Comparison of ENCODE assay signal across 18 cellular contexts in the genomic region with DNA sequence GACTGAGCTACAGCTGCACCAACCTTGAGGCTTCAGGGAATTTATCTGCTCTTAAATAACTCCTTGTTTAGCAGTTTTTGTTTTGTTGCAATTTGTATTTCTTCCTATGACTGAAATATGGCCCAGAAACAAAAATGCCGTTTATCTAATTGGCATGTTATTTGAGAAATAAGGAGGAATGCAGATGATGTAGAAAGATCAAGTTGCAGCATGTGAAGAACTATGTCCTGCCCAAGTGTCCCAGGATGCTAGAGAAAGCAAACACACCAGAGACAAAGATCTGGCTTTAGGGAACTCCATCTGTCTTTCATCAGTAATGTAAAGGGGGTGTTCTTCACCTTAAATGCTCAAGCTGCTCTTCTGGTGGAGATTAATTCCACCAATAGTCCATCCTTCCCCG. TPM values are rescaled to one million over a fixed set of nuclear protein-coding genes. Genes with fewer than 3 reads are reported as not detected.
DNase-seq lines count a peak whose midpoint lies in the region; ATAC-seq and TF ChIP-seq lines count a peak whose summit lies in the region.
"Had no signal": no experiment of that assay in that cellular context is flagged by ENCODE, and none has a peak within 500 bp of the region (broad histone marks: within the 10 kb centered on the region; RNA-seq: fewer than 3 reads in every experiment).

No MANE protein-coding gene starts in this region.

- H3K4me2 ChIP-seq in hepatocyte = no peak overlapping the region

- intact Hi-C loops in MCF 10A (cut with micrococcal nuclease) = no loop called here

- no peak for TF ChIP-seq CTCF in MCF 10A (IDR thresholded peaks at IDR 0.05; ENCODE audit: unreplicated experiment)
- TF ChIP-seq CTCF in hepatocyte (IDR thresholded peaks at IDR 0.05; ENCODE audit: poor library complexity) = no peak

- POLR2A ChIA-PET in MCF 10A (lab: Yijun Ruan, JAX) = interaction anchor here (0.7 to 7.3 kb wide), 4 partner anchors 12 to 29 kb away, joined by 3 to 63 read pairs (median 6); partner anchors contain the start of gene USP31
- POLR2A ChIA-PET in activated CD4-positive, alpha-beta T cell treated with anti-CD3 and anti-CD28 coated beads, Interleukin-2, amount 10 ng/mL, durations not matched to agents 7 days and 5 days (lab: Charles Lee) = no interaction called here

- no peak overlapping the region for H2AFZ ChIP-seq in hepatocyte

- H3K9me3 Mint-ChIP-seq in MCF 10A (ENCODE audit: unreplicated experiment) = no peaks in the 10 kb centered on the region
- peaks cover 2% of the 10 kb centered on the region for H3K9me3 Mint-ChIP-seq in activated CD4-positive, alpha-beta T cell treated with anti-CD3 and anti-CD28 coated beads, Interleukin-2, amount 10 ng/mL, durations not matched to agents 7 days and 5 days
- H3K9me3 Mint-ChIP-seq: natural killer cell had no signal

- no peaks in the 10 kb centered on the region for H3K36me3 Mint-ChIP-seq in MCF 10A (ENCODE audit: insufficient read depth, unreplicated experiment)
- no peaks in the 10 kb centered on the region for H3K36me3 Mint-ChIP-seq in activated CD4-positive, alpha-beta T cell treated with anti-CD3 and anti-CD28 coated beads, Interleukin-2, amount 10 ng/mL, durations not matched to agents 7 days and 5 days (ENCODE audit: low read depth)
- H3K36me3 Mint-ChIP-seq: natural killer cell had no signal

- peaks cover 49% of the 10 kb centered on the region for H3K79me2 ChIP-seq in hepatocyte

- no peak for ATAC-seq in HG02759 (IDR thresholded peaks at IDR 0.05; ENCODE audit: unreplicated experiment)
- ATAC-seq: HepG2, natural killer cell had no signal

- no peaks in the 10 kb centered on the region for H3K4me1 ChIP-seq in hepatocyte (ENCODE audit: insufficient read depth)
- no peaks in the 10 kb centered on the region for H3K4me1 ChIP-seq in urinary bladder (ENCODE audit: insufficient read depth)

- H3K27ac ChIP-seq in hepatocyte = peak overlapping the region; percentile 33
- H3K27ac ChIP-seq in urinary bladder (ENCODE audit: low read depth) = peak overlapping the region; percentile 35
- H3K27ac ChIP-seq: thyroid gland had no signal

- BruUV-seq in MCF 10A (replicated peaks; lab: Mats Ljungman, UMichigan) = no TSS peak

- no peak overlapping the region for H3K4me3 Mint-ChIP-seq in MCF 10A (ENCODE audit: unreplicated experiment)
- no peak overlapping the region for H3K4me3 Mint-ChIP-seq in activated CD4-positive, alpha-beta T cell treated with anti-CD3 and anti-CD28 coated beads, Interleukin-2, amount 10 ng/mL, durations not matched to agents 7 days and 5 days
- H3K4me3 Mint-ChIP-seq: natural killer cell had no signal

- peak overlapping the region; percentile 59 for H3K27ac Mint-ChIP-seq in MCF 10A (ENCODE audit: low read depth, unreplicated experiment)
- no peak overlapping the region for H3K27ac Mint-ChIP-seq in activated CD4-positive, alpha-beta T cell treated with anti-CD3 and anti-CD28 coated beads, Interleukin-2, amount 10 ng/mL, durations not matched to agents 7 days and 5 days
- H3K27ac Mint-ChIP-seq: natural killer cell had no signal

- H3K36me3 ChIP-seq in hepatocyte (replicated peaks; ENCODE audit: insufficient read depth, low read depth) (no peaks in the 10 kb centered on the region), urinary bladder (ENCODE audit: insufficient read depth) (no peaks in the 10 kb centered on the region)
- H3K36me3 ChIP-seq: spleen, thyroid gland had no signal

- H3K27me3 Mint-ChIP-seq in MCF 10A (ENCODE audit: insufficient read depth, unreplicated experiment) = no peaks in the 10 kb centered on the region
- no peaks in the 10 kb centered on the region for H3K27me3 Mint-ChIP-seq in activated CD4-positive, alpha-beta T cell treated with anti-CD3 and anti-CD28 coated beads, Interleukin-2, amount 10 ng/mL, durations not matched to agents 7 days and 5 days

- no peaks in the 10 kb centered on the region for H3K27me3 ChIP-seq in hepatocyte
- H3K27me3 ChIP-seq: spleen, thyroid gland had no signal

- H3K9me3 ChIP-seq in hepatocyte (ENCODE audit: low read depth) = no peaks in the 10 kb centered on the region
- H3K9me3 ChIP-seq: spleen, thyroid gland had no signal

- H3K4me3 ChIP-seq in hepatocyte = no peak overlapping the region
- H3K4me3 ChIP-seq in urinary bladder (ENCODE audit: low read depth, low read length) = no peak overlapping the region
- H3K4me3 ChIP-seq: spleen, thyroid gland had no signal

- CTCF ChIA-PET in MCF 10A (lab: Yijun Ruan, JAX) = interaction anchor here (0.6 kb wide), 1 partner anchor 35 kb away, joined by 3 read pairs; no protein-coding TSS in a partner anchor
- CTCF ChIA-PET in activated CD4-positive, alpha-beta T cell treated with anti-CD3 and anti-CD28 coated beads, Interleukin-2, amount 10 ng/mL, durations not matched to agents 7 days and 5 days (lab: Charles Lee) = interaction anchor here (0.9 kb wide), 1 partner anchor 45 kb away, joined by 3 read pairs; no protein-coding TSS in a partner anchor

- DNase-seq in NCI-H82 (lab: John Stamatoyannopoulos, UW) (peak; percentile 35), NCI-H82 treated with DMSO at 0.1 percent for 48 hours (lab: John Stamatoyannopoulos, UW; ENCODE audit: unreplicated experiment) (no peak), MCF 10A (ENCODE audit: unreplicated experiment) (peak; percentile 27), hepatocyte (ENCODE audit: low spot score) (no peak), NCI-H2081 (lab: John Stamatoyannopoulos, UW) (no peak)
- no peak for DNase-seq in activated CD4-positive, alpha-beta T cell treated with anti-CD3 and anti-CD28 coated beads, Interleukin-2, amount 10 ng/mL, durations not matched to agents 7 days and 5 days
- DNase-seq: 8988T; activated CD8-positive, alpha-beta memory T cell treated with anti-CD3 and anti-CD28 coated beads for 24 hours; activated gamma-delta T cell treated with Interleukin-2 at 50 U/mL for 16 hours; COR-L47; natural killer cell; NCI-H1092; NCI-H69; spleen; thyroid gland had no signal

- 49% methylated on average over 2 of the region's 2 CpGs for WGBS in hepatocyte (ENCODE audit: low lambda C conversion rate, missing lambda C conversion rate)
- WGBS in urinary bladder = 26% methylated on average over 2 of the region's 2 CpGs

- H3K4me1 Mint-ChIP-seq in MCF 10A (ENCODE audit: insufficient read depth, unreplicated experiment) = peaks cover 51% of the 10 kb centered on the region
- peaks cover 2% of the 10 kb centered on the region for H3K4me1 Mint-ChIP-seq in activated CD4-positive, alpha-beta T cell treated with anti-CD3 and anti-CD28 coated beads, Interleukin-2, amount 10 ng/mL, durations not matched to agents 7 days and 5 days

- no peaks in the 10 kb centered on the region for H4K20me1 ChIP-seq in hepatocyte (ENCODE audit: insufficient read depth, poor library complexity, severe bottlenecking)

- H3K9me2 ChIP-seq in hepatocyte (replicated peaks; ENCODE audit: insufficient read depth) = no peaks in the 10 kb centered on the region

RNA-seq across cellular contexts. Expression of gene USP31, which starts 29.7 kb away (rescaled TPM):
- total RNA-seq in MCF 10A (2022) = 23.0 and 26.9 TPM in 2 replicates
- 5.7 and 6.4 TPM in 2 replicates for total RNA-seq in hepatocyte
- polyA plus RNA-seq in hepatocyte = 2.1 and 3.3 TPM in 2 replicates
- 27.4 TPM for total RNA-seq in urinary bladder
- polyA plus RNA-seq in urinary bladder = 3.7 TPM
- 1 to 10 TPM; 6.6 to 6.8 TPM for total RNA-seq in activated CD4-positive, alpha-beta T cell treated with anti-CD3 and anti-CD28 coated beads, Interleukin-2, amount 10 ng/mL, durations not matched to agents 7 days and 5 days

Comparison
In these comparisons a context has a peak if more than half of its experiments do, and no peak if none do; other contexts are left out.
1. DNase-seq: peak in NCI-H82 (single experiment) and MCF 10A (single experiment); none in NCI-H82 treated with DMSO at 0.1 percent for 48 hours (single experiment), hepatocyte (single experiment), NCI-H2081 (0 of 2) and activated CD4-positive, alpha-beta T cell treated with anti-CD3 and anti-CD28 coated beads, Interleukin-2, amount 10 ng/mL, durations not matched to agents 7 days and 5 days (single experiment).